ENCODE assay signal across 13 cellular contexts in the genomic region with DNA sequence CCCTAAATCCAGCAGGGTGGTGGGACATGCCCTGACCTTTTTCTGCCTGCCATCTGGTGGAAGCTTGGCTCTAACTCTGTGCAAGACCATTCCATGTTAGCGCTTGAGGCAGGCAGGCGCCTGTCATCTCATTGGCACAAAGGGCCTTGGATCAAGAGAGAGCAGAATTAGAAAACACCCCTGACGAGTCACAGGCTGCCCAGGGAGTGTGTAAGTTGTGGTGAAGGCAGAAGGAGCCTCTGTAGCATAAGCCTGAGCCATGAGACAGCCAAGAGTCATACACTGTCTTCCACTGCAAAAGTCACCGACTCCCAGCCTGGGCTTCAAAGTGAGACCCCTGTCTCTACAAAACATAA. TPM values are rescaled to one million over a fixed set of nuclear protein-coding genes. Genes with fewer than 3 reads are reported as not detected.
DNase-seq lines count a peak whose midpoint lies in the region; ATAC-seq and TF ChIP-seq lines count a peak whose summit lies in the region.
"Had no signal": no experiment of that assay in that cellular context is flagged by ENCODE, and none has a peak within 500 bp of the region (broad histone marks: within the 10 kb centered on the region; RNA-seq: fewer than 3 reads in every experiment).

No MANE protein-coding gene starts in this region.

- H3K27ac Mint-ChIP-seq in CD8-positive, alpha-beta memory T cell = peak overlapping the region in 1 of 8 donors; percentile 45

- H3K27me3 ChIP-seq in psoas muscle (ENCODE audit: insufficient read depth in 3 of 3, low read length in 2 of 3) = no peaks in the 10 kb centered on the region
- H3K27me3 ChIP-seq in CD8-positive, alpha-beta memory T cell (ENCODE audit: insufficient read depth, low read length, poor library complexity, severe bottlenecking) = no peaks in the 10 kb centered on the region
- H3K27me3 ChIP-seq: tibial artery had no signal

- no peaks in the 10 kb centered on the region for H3K9me3 ChIP-seq in psoas muscle
- H3K9me3 ChIP-seq in CD8-positive, alpha-beta memory T cell (ENCODE audit: low read length) = no peaks in the 10 kb centered on the region
- H3K9me3 ChIP-seq: tibial artery had no signal

- H3K4me1 Mint-ChIP-seq in CD8-positive, alpha-beta memory T cell = peaks cover 6 to 15% (median 10%) of the 10 kb centered on the region in 3 donors

- no peak overlapping the region for H3K4me3 Mint-ChIP-seq in CD8-positive, alpha-beta memory T cell

- H3K9me3 Mint-ChIP-seq in CD8-positive, alpha-beta memory T cell = no peaks in the 10 kb centered on the region

- ATAC-seq in psoas muscle = no peak
- ATAC-seq: K562 had no signal

- intact Hi-C loops in psoas muscle (cut with DNase I) = loop anchor here (5.0 to 10.0 kb wide), 2 partner anchors 78 to 165 kb away; no protein-coding TSS in a partner anchor

- peak overlapping the region; percentile 36 for H3K27ac ChIP-seq in psoas muscle
- H3K27ac ChIP-seq in CD8-positive, alpha-beta memory T cell (ENCODE audit: low read depth, low read length) = no peak overlapping the region
- H3K27ac ChIP-seq: tibial artery had no signal

- peaks cover 0 to 1% of the 10 kb centered on the region in 2 donors for H3K27me3 Mint-ChIP-seq in CD8-positive, alpha-beta memory T cell

- peaks cover 6 to 75% of the 10 kb centered on the region in 2 donors for H3K36me3 ChIP-seq in psoas muscle (ENCODE audit: insufficient read depth in 1 of 2, low read depth in 1 of 2)
- H3K36me3 ChIP-seq in CD8-positive, alpha-beta memory T cell (ENCODE audit: insufficient read depth, low read length) = peaks cover 35% of the 10 kb centered on the region

- H3K4me1 ChIP-seq in psoas muscle = peaks cover 12% of the 10 kb centered on the region
- peaks cover 3% of the 10 kb centered on the region for H3K4me1 ChIP-seq in CD8-positive, alpha-beta memory T cell (ENCODE audit: insufficient read depth, low read length)

- 74 to 79% (median 76%) methylated on average over 4 of the region's 4 CpGs for WGBS in psoas muscle, 3 donors

- TF ChIP-seq CTCF in epithelial cell of esophagus (IDR thresholded peaks at IDR 0.05; ENCODE audit: insufficient read depth, low read depth, low read length, missing control alignments) = no peak
- TF ChIP-seq CTCF in psoas muscle (IDR thresholded peaks at IDR 0.05) = no peak

- DNase-seq in NCI-H82 (lab: John Stamatoyannopoulos, UW) = peak; percentile 12
- DNase-seq in NCI-H82 treated with DMSO at 0.1 percent for 48 hours (lab: John Stamatoyannopoulos, UW; ENCODE audit: unreplicated experiment) = no peak
- DNase-seq in LHCN-M2 (ENCODE audit: low read depth) = peak; percentile 32
- peak; percentile 34 for DNase-seq in epithelial cell of esophagus (ENCODE audit: low read depth)
- no peak for DNase-seq in psoas muscle
- no peak for DNase-seq in HUDEP-2 (lab: John Stamatoyannopoulos, UW; ENCODE audit: unreplicated experiment in 76 of 76)
- DNase-seq in GM03348 (ENCODE audit: low spot score) = no peak
- no peak for DNase-seq in CD8-positive, alpha-beta memory T cell
- DNase-seq: activated CD4-positive, alpha-beta T cell treated with anti-CD3 and anti-CD28 coated beads, Interleukin-2, amount 50 U/mL, for 1 hour; SIG-M5; tibial artery had no signal

- CTCF ChIA-PET in CD8-positive, alpha-beta memory T cell (lab: Charles Lee) = no interaction called here

- no peak overlapping the region for H3K4me3 ChIP-seq in epithelial cell of esophagus (ENCODE audit: low read length)
- H3K4me3 ChIP-seq in psoas muscle = no peak overlapping the region
- H3K4me3 ChIP-seq in CD8-positive, alpha-beta memory T cell (ENCODE audit: low read length) = no peak overlapping the region
- H3K4me3 ChIP-seq: K562, tibial artery had no signal

- POLR2A ChIA-PET in CD8-positive, alpha-beta memory T cell (lab: Charles Lee) = no interaction called here

- peaks cover 21 to 80% (median 23%) of the 10 kb centered on the region in 3 donors for H3K36me3 Mint-ChIP-seq in CD8-positive, alpha-beta memory T cell

RNA-seq across cellular contexts. Expression of a gene that starts 6.0 kb away (rescaled TPM):
- total RNA-seq in LHCN-M2 (2014; rRNA removed) (23.6 and 28.3 TPM in 2 replicates), psoas muscle (10 to 100 TPM; 24.7 to 38.1 (median 29.0) TPM)
- polyA plus RNA-seq in LHCN-M2 (2012) = 34.4 TPM
- polyA plus RNA-seq in psoas muscle = 10 to 100 TPM; 26.9 to 74.7 (median 46.9) TPM
- total RNA-seq in CD8-positive, alpha-beta memory T cell = 10 to 100 TPM; 41.3 to 43.5 TPM
- 30.9 TPM for polyA plus RNA-seq in CD8-positive, alpha-beta memory T cell

RNA-seq across cellular contexts. Expression of a gene that starts 54.9 kb away (rescaled TPM):
- total RNA-seq in LHCN-M2 (2014; rRNA removed) (not detected in 2 replicates), psoas muscle (not detected)
- not detected for polyA plus RNA-seq in LHCN-M2 (2012)
- not detected for polyA plus RNA-seq in psoas muscle
- not detected for total RNA-seq in CD8-positive, alpha-beta memory T cell
- not detected for polyA plus RNA-seq in CD8-positive, alpha-beta memory T cell
- total RNA-seq: K562 had no signal
- polyA plus RNA-seq: keratinocyte had no signal

Comparison
In these comparisons a context has a peak if more than half of its experiments do, and no peak if none do; other contexts are left out.
1. DNase-seq: peak in NCI-H82 (single experiment), LHCN-M2 (single experiment) and epithelial cell of esophagus (single experiment); none in NCI-H82 treated with DMSO at 0.1 percent for 48 hours (single experiment), psoas muscle (0 of 2), HUDEP-2 (0 of 76), GM03348 (single experiment) and CD8-positive, alpha-beta memory T cell (0 of 5).